ENCODE assay signal across 24 cellular contexts in genomic region chr5:4720831-4721230, GRCh38.
A peak's percentile ranks its signal among the peaks of the same experiment; 100 is the strongest.
DNase-seq lines count a peak whose midpoint lies in the region; TF ChIP-seq lines count a peak whose summit lies in the region.
"Had no signal": no experiment of that assay in that cellular context is flagged by ENCODE, and none has a peak within 500 bp of the region (broad histone marks: within the 10 kb centered on the region; RNA-seq: fewer than 3 reads in every experiment).

No MANE protein-coding gene starts in this region.

- no peak overlapping the region for H3K4me3 ChIP-seq in fibroblast of the aortic adventitia (ENCODE audit: low read depth, low read length)
- H3K4me3 ChIP-seq in foreskin fibroblast (ENCODE audit: low read depth in 1 of 2, low read length in 2 of 2): no peak overlapping the region
- H3K4me3 ChIP-seq: adrenal gland, colonic mucosa, GM12878, stomach, uterus had no signal

- DNase-seq in Caki2 (ENCODE audit: low read depth) (peak; percentile 33), NCI-H460 (ENCODE audit: extremely low read depth, low read depth) (peak; percentile 6), astrocyte of the hippocampus (ENCODE audit: low read depth, low spot score) (peak; percentile 31), fibroblast of the aortic adventitia (ENCODE audit: low read depth) (peak; percentile 76), foreskin fibroblast (no peak), T-helper 9 cell (no peak), NCI-H1417 treated with DMSO at 0.1 percent for 48 hours (lab: John Stamatoyannopoulos, UW) (no peak), foreskin melanocyte (no peak)
- DNase-seq: activated CD8-positive, alpha-beta T cell treated with anti-CD3 and anti-CD28 coated beads for 36 hours; activated naive CD4-positive, alpha-beta T cell treated with anti-CD3 and anti-CD28 coated beads for 36 hours; CD4-positive, alpha-beta T cell; colonic mucosa; effector CD4-positive, alpha-beta T cell; HCEC 1CT; head of caudate nucleus; Kasumi-1; midbrain; naive thymus-derived CD4-positive, alpha-beta T cell; NCI-H446; stimulated activated CD4-positive, alpha-beta T cell treated with anti-CD3 and anti-CD28 coated beads, Interleukin-4, amount 100 ng/mL, for 1 hour; stomach; uterus had no signal

- TF ChIP-seq CTCF in fibroblast of the aortic adventitia (IDR thresholded peaks at IDR 0.05; ENCODE audit: insufficient read depth, low read length) (no peak), foreskin fibroblast (IDR thresholded peaks at IDR 0.05; ENCODE audit: low read depth, low read length) (no peak)

- in situ Hi-C loops in Caki2 (cut with HindIII; ENCODE audit: low pct_unique_long_range_greater_than_20kb, low sequenced_read_pairs): no loop called here

Comparison
In these comparisons a context has a peak if more than half of its experiments do, and no peak if none do; other contexts are left out.
1. DNase-seq: peak in Caki2 (single experiment), NCI-H460 (single experiment), astrocyte of the hippocampus (single experiment) and fibroblast of the aortic adventitia (single experiment); none in foreskin fibroblast (0 of 2), T-helper 9 cell (single experiment), NCI-H1417 treated with DMSO at 0.1 percent for 48 hours (single experiment) and foreskin melanocyte (single experiment).